In genomic region chr2:109202486-109202885, GRCh38 we compare ENCODE assay signal across 25 cellular contexts.
"Had no signal": no experiment of that assay in that cellular context is flagged by ENCODE, and none has a peak within 500 bp of the region (broad histone marks: within the 10 kb centered on the region; RNA-seq: fewer than 3 reads in every experiment).

No MANE protein-coding gene starts in this region.

- H3K4me3 ChIP-seq: adrenal gland, SJSA1 had no signal

- H3K4me1 ChIP-seq: SJSA1 had no signal

- FAIRE-seq: bronchial epithelial cell had no signal

- H3K36me3 ChIP-seq: adrenal gland, SJSA1 had no signal

- H3K27ac Mint-ChIP-seq: activated CD4-positive, alpha-beta memory T cell treated with anti-CD3 and anti-CD28 coated beads for 36 hours; activated CD4-positive, alpha-beta T cell treated with anti-CD3 and anti-CD28 coated beads, Interleukin-2, amount 10 ng/mL, durations not matched to agents 7 days and 5 days; activated naive CD8-positive, alpha-beta T cell treated with anti-CD3 and anti-CD28 coated beads, Interleukin-2, amount 10 ng/mL, durations not matched to agents 7 days and 5 days; WTC11 had no signal

- ATAC-seq: Panc1, SK-N-SH treated with all-trans-retinoic acid at 6 μM for 48 hours, WTC11 had no signal

- H3K27me3 ChIP-seq: adrenal gland, SJSA1 had no signal

- H3K36me3 Mint-ChIP-seq: activated CD4-positive, alpha-beta memory T cell treated with anti-CD3 and anti-CD28 coated beads for 36 hours; activated naive CD8-positive, alpha-beta T cell treated with anti-CD3 and anti-CD28 coated beads, Interleukin-2, amount 10 ng/mL, durations not matched to agents 7 days and 5 days; WTC11 had no signal

- H3K27ac ChIP-seq: adrenal gland, RWPE1, SJSA1 had no signal

- H3K9me3 ChIP-seq: adrenal gland, SJSA1 had no signal

- H3K4me3 Mint-ChIP-seq: activated CD4-positive, alpha-beta memory T cell treated with anti-CD3 and anti-CD28 coated beads for 36 hours; activated CD4-positive, alpha-beta T cell treated with anti-CD3 and anti-CD28 coated beads, Interleukin-2, amount 10 ng/mL, durations not matched to agents 7 days and 5 days; activated naive CD8-positive, alpha-beta T cell treated with anti-CD3 and anti-CD28 coated beads, Interleukin-2, amount 10 ng/mL, durations not matched to agents 7 days and 5 days; WTC11 had no signal

- H3K9me3 Mint-ChIP-seq: activated CD4-positive, alpha-beta memory T cell treated with anti-CD3 and anti-CD28 coated beads for 36 hours; activated CD4-positive, alpha-beta T cell treated with anti-CD3 and anti-CD28 coated beads, Interleukin-2, amount 10 ng/mL, durations not matched to agents 7 days and 5 days; activated naive CD8-positive, alpha-beta T cell treated with anti-CD3 and anti-CD28 coated beads, Interleukin-2, amount 10 ng/mL, durations not matched to agents 7 days and 5 days; WTC11 had no signal

- DNase-seq: activated CD4-positive, alpha-beta memory T cell treated with anti-CD3 and anti-CD28 coated beads for 36 hours; activated CD4-positive, alpha-beta T cell treated with anti-CD3 and anti-CD28 coated beads, Interleukin-2, amount 10 ng/mL, durations not matched to agents 7 days and 5 days; activated naive CD4-positive, alpha-beta T cell treated with anti-CD3 and anti-CD28 coated beads, Interleukin-2, amount 50 U/mL, for 16 hours; activated naive CD8-positive, alpha-beta T cell treated with anti-CD3 and anti-CD28 coated beads, Interleukin-2, amount 10 ng/mL, durations not matched to agents 7 days and 5 days; activated T-cell treated with anti-CD3 and anti-CD28 coated beads, Interleukin-2, amount 50 U/mL, for 1 hour; anterior cingulate cortex; Kasumi-1; KBM-7; NCI-H1048; NCI-H1417 treated with DMSO at 0.1 percent for 48 hours; NCI-H1694; NCI-H2029 treated with DMSO at 0.1 percent for 48 hours; NCI-H345; NCI-H510A; NCI-H526 treated with DMSO at 0.1 percent for 48 hours; OCI-M1; SHP77; SW 1271 had no signal

- H3K4me1 Mint-ChIP-seq: activated CD4-positive, alpha-beta T cell treated with anti-CD3 and anti-CD28 coated beads, Interleukin-2, amount 10 ng/mL, durations not matched to agents 7 days and 5 days; activated naive CD8-positive, alpha-beta T cell treated with anti-CD3 and anti-CD28 coated beads, Interleukin-2, amount 10 ng/mL, durations not matched to agents 7 days and 5 days; WTC11 had no signal
